18 cellular contexts compared by ENCODE assay signal in the genomic region with DNA sequence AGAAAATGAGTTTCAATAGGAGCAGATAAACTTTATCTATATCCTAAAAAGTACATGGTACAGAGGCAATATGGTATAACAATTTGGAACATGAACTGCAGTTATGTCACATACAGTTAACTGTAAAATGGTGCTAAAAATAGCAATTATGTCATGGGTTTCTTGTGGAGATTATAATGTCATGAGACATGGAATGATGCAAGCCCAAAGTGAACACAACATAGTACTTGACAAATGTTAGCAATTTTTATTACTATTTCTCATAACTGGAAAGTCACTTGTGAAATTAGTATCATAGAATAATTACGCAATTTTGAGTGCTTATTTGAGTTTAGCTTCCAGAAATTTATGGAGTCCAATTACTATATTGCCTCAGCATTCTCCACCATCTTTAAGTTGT.
DNase-seq lines count a peak whose midpoint lies in the region; ATAC-seq and TF ChIP-seq lines count a peak whose summit lies in the region.
"Had no signal": no experiment of that assay in that cellular context is flagged by ENCODE, and none has a peak within 500 bp of the region (broad histone marks: within the 10 kb centered on the region; RNA-seq: fewer than 3 reads in every experiment).

No MANE protein-coding gene starts in this region.

- no peak for ATAC-seq in naive thymus-derived CD8-positive, alpha-beta T cell
- ATAC-seq: GM12878, HCT116 had no signal

- H3K27me3 Mint-ChIP-seq in naive thymus-derived CD8-positive, alpha-beta T cell: no peaks in the 10 kb centered on the region

- H3K9me3 Mint-ChIP-seq in naive thymus-derived CD8-positive, alpha-beta T cell: peaks cover 0 to 33% (median 9%) of the 10 kb centered on the region in 9 donors

- no peak overlapping the region for H3K4me3 Mint-ChIP-seq in naive thymus-derived CD8-positive, alpha-beta T cell
- H3K4me3 Mint-ChIP-seq: CD14-positive monocyte had no signal

- H3K4me1 Mint-ChIP-seq in naive thymus-derived CD8-positive, alpha-beta T cell: no peaks in the 10 kb centered on the region
- H3K4me1 Mint-ChIP-seq: CD14-positive monocyte had no signal

- peak; percentile 1 for DNase-seq in GM04504 (ENCODE audit: low read depth)
- DNase-seq in OCI-M1 (lab: John Stamatoyannopoulos, UW): peak; percentile 39
- peak; percentile 11 for DNase-seq in fibroblast of mammary gland (ENCODE audit: low read depth)
- peak; percentile 14 for DNase-seq in retinal pigment epithelial cell (ENCODE audit: low read depth)
- no peak for DNase-seq in ecto neural progenitor cell (ENCODE audit: low spot score)
- DNase-seq in DMS 273 treated with DMSO at 0.1 percent for 48 hours (lab: John Stamatoyannopoulos, UW): no peak
- no peak for DNase-seq in naive thymus-derived CD8-positive, alpha-beta T cell
- no peak for DNase-seq in activated CD8-positive, alpha-beta memory T cell treated with anti-CD3 and anti-CD28 coated beads, Interleukin-2, amount 50 U/mL, for 4 hours
- DNase-seq: ACHN, DND-41, KBM-7, NCI-H1417 treated with DMSO at 0.1 percent for 48 hours, NCI-H1930, NCI-H226, NCI-H524 had no signal

- H3K36me3 Mint-ChIP-seq in naive thymus-derived CD8-positive, alpha-beta T cell: no peaks in the 10 kb centered on the region
- H3K36me3 Mint-ChIP-seq: CD14-positive monocyte had no signal

- H3K27ac Mint-ChIP-seq in naive thymus-derived CD8-positive, alpha-beta T cell: no peak overlapping the region
- H3K27ac Mint-ChIP-seq: CD14-positive monocyte had no signal

- H3K4me3 ChIP-seq in fibroblast of mammary gland (ENCODE audit: control insufficient read depth, low read depth, low read length) (no peak overlapping the region), retinal pigment epithelial cell (ENCODE audit: low read length) (no peak overlapping the region)
- H3K4me3 ChIP-seq: GM12878 had no signal

- POLR2A ChIA-PET in naive thymus-derived CD8-positive, alpha-beta T cell (lab: Charles Lee): no interaction called here

- TF ChIP-seq CTCF in fibroblast of mammary gland (conservative IDR thresholded peaks at IDR 0.05; ENCODE audit: control insufficient read depth, insufficient read depth, low read depth, low read length) (no peak), retinal pigment epithelial cell (conservative IDR thresholded peaks at IDR 0.05; ENCODE audit: low read depth, low read length) (no peak)

Comparison
In these comparisons a context has a peak if more than half of its experiments do, and no peak if none do; other contexts are left out.
1. DNase-seq: peak in GM04504 (single experiment), OCI-M1 (single experiment), fibroblast of mammary gland (single experiment) and retinal pigment epithelial cell (single experiment); none in ecto neural progenitor cell (single experiment), DMS 273 treated with DMSO at 0.1 percent for 48 hours (single experiment), naive thymus-derived CD8-positive, alpha-beta T cell (0 of 10) and activated CD8-positive, alpha-beta memory T cell treated with anti-CD3 and anti-CD28 coated beads, Interleukin-2, amount 50 U/mL, for 4 hours (single experiment).